1 cellular context compared by ENCODE assay signal in the genomic region with DNA sequence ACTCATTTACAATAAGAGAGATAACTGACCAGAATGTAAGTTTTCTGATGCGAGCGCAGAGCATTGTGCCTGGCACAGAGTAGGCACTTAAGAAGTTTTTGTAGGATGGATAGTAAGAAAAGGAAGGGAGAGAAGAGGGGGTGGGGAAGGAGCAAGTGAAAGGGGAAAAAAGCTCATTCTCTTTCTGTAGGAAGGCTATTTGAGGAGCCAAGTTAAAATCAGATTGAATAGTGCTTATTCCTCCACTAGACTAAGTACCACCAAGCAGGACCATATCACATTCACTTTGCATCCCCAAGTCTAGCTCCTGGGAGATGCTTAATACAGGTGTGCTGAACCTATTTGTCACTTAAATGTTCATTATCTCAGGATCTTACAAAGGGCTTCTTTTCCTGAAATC.
TF ChIP-seq lines count a peak whose summit lies in the region.

No MANE protein-coding gene starts in this region.

TF ChIP-seq in IMR-90, 13 proteins besides CTCF, POLR2A, EP300 and RAD21 (continued from another document):
- TF ChIP-seq, protein P1, sequence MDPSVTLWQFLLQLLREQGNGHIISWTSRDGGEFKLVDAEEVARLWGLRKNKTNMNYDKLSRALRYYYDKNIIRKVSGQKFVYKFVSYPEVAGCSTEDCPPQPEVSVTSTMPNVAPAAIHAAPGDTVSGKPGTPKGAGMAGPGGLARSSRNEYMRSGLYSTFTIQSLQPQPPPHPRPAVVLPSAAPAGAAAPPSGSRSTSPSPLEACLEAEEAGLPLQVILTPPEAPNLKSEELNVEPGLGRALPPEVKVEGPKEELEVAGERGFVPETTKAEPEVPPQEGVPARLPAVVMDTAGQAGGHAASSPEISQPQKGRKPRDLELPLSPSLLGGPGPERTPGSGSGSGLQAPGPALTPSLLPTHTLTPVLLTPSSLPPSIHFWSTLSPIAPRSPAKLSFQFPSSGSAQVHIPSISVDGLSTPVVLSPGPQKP (IDR thresholded peaks at IDR 0.05; ENCODE audit: borderline replicate concordance, low read depth, low read length) = no peak
- no peak for TF ChIP-seq BHLHE40 (IDR thresholded peaks at IDR 0.05; ENCODE audit: low read depth, low read length)
TF ChIP-seq in IMR-90: peak in this region for 0.
